In the genomic region with DNA sequence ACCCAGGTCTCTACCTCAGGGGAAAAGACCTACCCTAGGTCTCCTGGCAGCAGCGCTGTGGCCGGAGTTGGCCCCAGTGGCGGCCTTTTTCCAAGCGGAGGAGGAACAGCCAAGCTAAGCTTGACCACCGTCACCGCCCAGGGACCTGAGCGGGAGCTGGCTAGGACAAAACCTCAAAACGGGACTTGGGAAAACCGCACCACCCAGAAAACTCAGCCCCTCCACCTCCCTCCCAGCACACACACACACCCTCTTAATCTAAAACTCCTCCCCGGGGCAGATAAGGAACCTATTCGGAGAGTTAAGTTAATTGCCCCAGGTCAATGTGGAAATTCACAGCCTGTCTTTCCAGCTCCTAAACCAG, we compare ENCODE assay signal across 1 cellular context.
A peak's percentile ranks its signal among the peaks of the same experiment; 100 is the strongest.
TF ChIP-seq lines count a peak whose summit lies in the region.

No MANE protein-coding gene starts in this region.

TF ChIP-seq in HEK293, 187 proteins besides CTCF, POLR2A, EP300 and RAD21 (continued from another document and continues in another):
- TF ChIP-seq, protein P1, sequence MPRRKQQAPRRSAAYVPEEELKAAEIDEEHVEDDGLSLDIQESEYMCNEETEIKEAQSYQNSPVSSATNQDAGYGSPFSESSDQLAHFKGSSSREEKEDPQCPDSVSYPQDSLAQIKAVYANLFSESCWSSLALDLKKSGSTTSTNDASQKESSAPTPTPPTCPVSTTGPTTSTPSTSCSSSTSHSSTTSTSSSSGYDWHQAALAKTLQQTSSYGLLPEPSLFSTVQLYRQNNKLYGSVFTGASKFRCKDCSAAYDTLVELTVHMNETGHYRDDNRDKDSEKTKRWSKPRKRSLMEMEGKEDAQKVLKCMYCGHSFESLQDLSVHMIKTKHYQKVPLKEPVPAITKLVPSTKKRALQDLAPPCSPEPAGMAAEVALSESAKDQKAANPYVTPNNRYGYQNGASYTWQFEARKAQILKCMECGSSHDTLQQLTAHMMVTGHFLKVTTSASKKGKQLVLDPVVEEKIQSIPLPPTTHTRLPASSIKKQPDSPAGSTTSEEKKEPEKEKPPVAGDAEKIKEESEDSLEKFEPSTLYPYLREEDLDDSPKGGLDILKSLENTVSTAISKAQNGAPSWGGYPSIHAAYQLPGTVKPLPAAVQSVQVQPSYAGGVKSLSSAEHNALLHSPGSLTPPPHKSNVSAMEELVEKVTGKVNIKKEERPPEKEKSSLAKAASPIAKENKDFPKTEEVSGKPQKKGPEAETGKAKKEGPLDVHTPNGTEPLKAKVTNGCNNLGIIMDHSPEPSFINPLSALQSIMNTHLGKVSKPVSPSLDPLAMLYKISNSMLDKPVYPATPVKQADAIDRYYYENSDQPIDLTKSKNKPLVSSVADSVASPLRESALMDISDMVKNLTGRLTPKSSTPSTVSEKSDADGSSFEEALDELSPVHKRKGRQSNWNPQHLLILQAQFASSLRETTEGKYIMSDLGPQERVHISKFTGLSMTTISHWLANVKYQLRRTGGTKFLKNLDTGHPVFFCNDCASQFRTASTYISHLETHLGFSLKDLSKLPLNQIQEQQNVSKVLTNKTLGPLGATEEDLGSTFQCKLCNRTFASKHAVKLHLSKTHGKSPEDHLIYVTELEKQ (tag by site-specific recombination; IDR thresholded peaks at IDR 0.05; ENCODE audit: borderline replicate concordance): no peak
- TF ChIP-seq ZNF133 (tag by site-specific recombination; IDR thresholded peaks at IDR 0.05) (no peak), ZNF600 (tag by site-specific recombination; IDR thresholded peaks at IDR 0.05) (peak; percentile 31; the same call in 1 of the 2 replicates), IKZF3 (tag by site-specific recombination; IDR thresholded peaks at IDR 0.05) (no peak), ZNF157 (tag by site-specific recombination; IDR thresholded peaks at IDR 0.05) (no peak), ZNF433 (tag by site-specific recombination; IDR thresholded peaks at IDR 0.05; ENCODE audit: low read depth) (no peak), SALL2 (tag by site-specific recombination; IDR thresholded peaks at IDR 0.05; ENCODE audit: borderline replicate concordance) (no peak), SCRT1 (tag by site-specific recombination; IDR thresholded peaks at IDR 0.05; ENCODE audit: borderline replicate concordance) (no peak), ZNF549 (tag by site-specific recombination; IDR thresholded peaks at IDR 0.05) (no peak), ZNF2 (tag by site-specific recombination; IDR thresholded peaks at IDR 0.05) (no peak), ZNF623 (tag by site-specific recombination; IDR thresholded peaks at IDR 0.05) (no peak), KLF8 (tag by site-specific recombination; IDR thresholded peaks at IDR 0.05) (no peak), KLF10 (tag by site-specific recombination; IDR thresholded peaks at IDR 0.05) (no peak), ZNF626 (tag by site-specific recombination; IDR thresholded peaks at IDR 0.05) (no peak), ZNF10 (tag by site-specific recombination; IDR thresholded peaks at IDR 0.05) (no peak), ZNF530 (tag by site-specific recombination; IDR thresholded peaks at IDR 0.05; ENCODE audit: low read depth) (no peak), ZNF701 (tag by site-specific recombination; IDR thresholded peaks at IDR 0.05) (no peak), YY2 (tag by site-specific recombination; IDR thresholded peaks at IDR 0.05) (no peak), ZNF311 (tag by site-specific recombination; IDR thresholded peaks at IDR 0.05; ENCODE audit: borderline replicate concordance) (no peak), ZNF394 (tag by site-specific recombination; IDR thresholded peaks at IDR 0.05; ENCODE audit: borderline replicate concordance) (no peak), ZFP3 (tag by site-specific recombination; IDR thresholded peaks at IDR 0.05; ENCODE audit: low read depth) (no peak), ZBTB8A (tag by site-specific recombination; IDR thresholded peaks at IDR 0.05) (no peak), GLI2 (tag by site-specific recombination; IDR thresholded peaks at IDR 0.05; ENCODE audit: borderline replicate concordance, low read depth) (no peak), ZNF768 (tag by site-specific recombination; IDR thresholded peaks at IDR 0.05) (no peak), PRDM1 (tag by site-specific recombination; IDR thresholded peaks at IDR 0.05) (no peak), ZNF146 (tag by site-specific recombination; IDR thresholded peaks at IDR 0.05) (no peak), ZNF747 (tag by site-specific recombination; IDR thresholded peaks at IDR 0.05) (no peak), ZNF202 (tag by site-specific recombination; IDR thresholded peaks at IDR 0.05; ENCODE audit: borderline replicate concordance) (no peak), ZNF558 (tag by site-specific recombination; IDR thresholded peaks at IDR 0.05) (no peak), ZIC2 (tag by site-specific recombination; IDR thresholded peaks at IDR 0.05) (no peak), ZEB2 (tag by site-specific recombination; IDR thresholded peaks at IDR 0.05) (no peak), ZNF560 (tag by site-specific recombination; IDR thresholded peaks at IDR 0.05; ENCODE audit: borderline replicate concordance) (no peak), ZNF23 (tag by site-specific recombination; IDR thresholded peaks at IDR 0.05; ENCODE audit: borderline replicate concordance) (no peak)
- TF ChIP-seq, protein P2, sequence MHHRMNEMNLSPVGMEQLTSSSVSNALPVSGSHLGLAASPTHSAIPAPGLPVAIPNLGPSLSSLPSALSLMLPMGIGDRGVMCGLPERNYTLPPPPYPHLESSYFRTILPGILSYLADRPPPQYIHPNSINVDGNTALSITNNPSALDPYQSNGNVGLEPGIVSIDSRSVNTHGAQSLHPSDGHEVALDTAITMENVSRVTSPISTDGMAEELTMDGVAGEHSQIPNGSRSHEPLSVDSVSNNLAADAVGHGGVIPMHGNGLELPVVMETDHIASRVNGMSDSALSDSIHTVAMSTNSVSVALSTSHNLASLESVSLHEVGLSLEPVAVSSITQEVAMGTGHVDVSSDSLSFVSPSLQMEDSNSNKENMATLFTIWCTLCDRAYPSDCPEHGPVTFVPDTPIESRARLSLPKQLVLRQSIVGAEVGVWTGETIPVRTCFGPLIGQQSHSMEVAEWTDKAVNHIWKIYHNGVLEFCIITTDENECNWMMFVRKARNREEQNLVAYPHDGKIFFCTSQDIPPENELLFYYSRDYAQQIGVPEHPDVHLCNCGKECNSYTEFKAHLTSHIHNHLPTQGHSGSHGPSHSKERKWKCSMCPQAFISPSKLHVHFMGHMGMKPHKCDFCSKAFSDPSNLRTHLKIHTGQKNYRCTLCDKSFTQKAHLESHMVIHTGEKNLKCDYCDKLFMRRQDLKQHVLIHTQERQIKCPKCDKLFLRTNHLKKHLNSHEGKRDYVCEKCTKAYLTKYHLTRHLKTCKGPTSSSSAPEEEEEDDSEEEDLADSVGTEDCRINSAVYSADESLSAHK (tag by site-specific recombination; IDR thresholded peaks at IDR 0.05): no peak
- TF ChIP-seq, protein P3, sequence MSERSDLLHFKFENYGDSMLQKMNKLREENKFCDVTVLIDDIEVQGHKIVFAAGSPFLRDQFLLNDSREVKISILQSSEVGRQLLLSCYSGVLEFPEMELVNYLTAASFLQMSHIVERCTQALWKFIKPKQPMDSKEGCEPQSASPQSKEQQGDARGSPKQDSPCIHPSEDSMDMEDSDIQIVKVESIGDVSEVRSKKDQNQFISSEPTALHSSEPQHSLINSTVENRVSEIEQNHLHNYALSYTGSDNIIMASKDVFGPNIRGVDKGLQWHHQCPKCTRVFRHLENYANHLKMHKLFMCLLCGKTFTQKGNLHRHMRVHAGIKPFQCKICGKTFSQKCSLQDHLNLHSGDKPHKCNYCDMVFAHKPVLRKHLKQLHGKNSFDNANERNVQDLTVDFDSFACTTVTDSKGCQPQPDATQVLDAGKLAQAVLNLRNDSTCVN (tag by site-specific recombination; optimal IDR thresholded peaks at IDR 0.05): no peak
- TF ChIP-seq, protein P4, sequence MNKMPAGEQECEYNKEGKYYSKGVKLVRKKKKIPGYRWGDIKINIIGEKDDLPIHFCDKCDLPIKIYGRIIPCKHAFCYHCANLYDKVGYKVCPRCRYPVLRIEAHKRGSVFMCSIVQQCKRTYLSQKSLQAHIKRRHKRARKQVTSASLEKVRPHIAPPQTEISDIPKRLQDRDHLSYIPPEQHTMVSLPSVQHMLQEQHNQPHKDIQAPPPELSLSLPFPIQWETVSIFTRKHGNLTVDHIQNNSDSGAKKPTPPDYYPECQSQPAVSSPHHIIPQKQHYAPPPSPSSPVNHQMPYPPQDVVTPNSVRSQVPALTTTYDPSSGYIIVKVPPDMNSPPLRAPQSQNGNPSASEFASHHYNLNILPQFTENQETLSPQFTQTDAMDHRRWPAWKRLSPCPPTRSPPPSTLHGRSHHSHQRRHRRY (tag by site-specific recombination; IDR thresholded peaks at IDR 0.05): no peak
- TF ChIP-seq, protein P5, sequence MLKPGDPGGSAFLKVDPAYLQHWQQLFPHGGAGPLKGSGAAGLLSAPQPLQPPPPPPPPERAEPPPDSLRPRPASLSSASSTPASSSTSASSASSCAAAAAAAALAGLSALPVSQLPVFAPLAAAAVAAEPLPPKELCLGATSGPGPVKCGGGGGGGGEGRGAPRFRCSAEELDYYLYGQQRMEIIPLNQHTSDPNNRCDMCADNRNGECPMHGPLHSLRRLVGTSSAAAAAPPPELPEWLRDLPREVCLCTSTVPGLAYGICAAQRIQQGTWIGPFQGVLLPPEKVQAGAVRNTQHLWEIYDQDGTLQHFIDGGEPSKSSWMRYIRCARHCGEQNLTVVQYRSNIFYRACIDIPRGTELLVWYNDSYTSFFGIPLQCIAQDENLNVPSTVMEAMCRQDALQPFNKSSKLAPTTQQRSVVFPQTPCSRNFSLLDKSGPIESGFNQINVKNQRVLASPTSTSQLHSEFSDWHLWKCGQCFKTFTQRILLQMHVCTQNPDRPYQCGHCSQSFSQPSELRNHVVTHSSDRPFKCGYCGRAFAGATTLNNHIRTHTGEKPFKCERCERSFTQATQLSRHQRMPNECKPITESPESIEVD (tag by site-specific recombination; IDR thresholded peaks at IDR 0.05): peak; percentile 29; the same call in 1 of the 2 replicates
- TF ChIP-seq, protein P6, sequence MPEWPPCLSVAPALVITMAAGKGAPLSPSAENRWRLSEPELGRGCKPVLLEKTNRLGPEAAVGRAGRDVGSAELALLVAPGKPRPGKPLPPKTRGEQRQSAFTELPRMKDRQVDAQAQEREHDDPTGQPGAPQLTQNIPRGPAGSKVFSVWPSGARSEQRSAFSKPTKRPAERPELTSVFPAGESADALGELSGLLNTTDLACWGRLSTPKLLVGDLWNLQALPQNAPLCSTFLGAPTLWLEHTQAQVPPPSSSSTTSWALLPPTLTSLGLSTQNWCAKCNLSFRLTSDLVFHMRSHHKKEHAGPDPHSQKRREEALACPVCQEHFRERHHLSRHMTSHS (tag by site-specific recombination; IDR thresholded peaks at IDR 0.05): no peak
- TF ChIP-seq, protein P7, sequence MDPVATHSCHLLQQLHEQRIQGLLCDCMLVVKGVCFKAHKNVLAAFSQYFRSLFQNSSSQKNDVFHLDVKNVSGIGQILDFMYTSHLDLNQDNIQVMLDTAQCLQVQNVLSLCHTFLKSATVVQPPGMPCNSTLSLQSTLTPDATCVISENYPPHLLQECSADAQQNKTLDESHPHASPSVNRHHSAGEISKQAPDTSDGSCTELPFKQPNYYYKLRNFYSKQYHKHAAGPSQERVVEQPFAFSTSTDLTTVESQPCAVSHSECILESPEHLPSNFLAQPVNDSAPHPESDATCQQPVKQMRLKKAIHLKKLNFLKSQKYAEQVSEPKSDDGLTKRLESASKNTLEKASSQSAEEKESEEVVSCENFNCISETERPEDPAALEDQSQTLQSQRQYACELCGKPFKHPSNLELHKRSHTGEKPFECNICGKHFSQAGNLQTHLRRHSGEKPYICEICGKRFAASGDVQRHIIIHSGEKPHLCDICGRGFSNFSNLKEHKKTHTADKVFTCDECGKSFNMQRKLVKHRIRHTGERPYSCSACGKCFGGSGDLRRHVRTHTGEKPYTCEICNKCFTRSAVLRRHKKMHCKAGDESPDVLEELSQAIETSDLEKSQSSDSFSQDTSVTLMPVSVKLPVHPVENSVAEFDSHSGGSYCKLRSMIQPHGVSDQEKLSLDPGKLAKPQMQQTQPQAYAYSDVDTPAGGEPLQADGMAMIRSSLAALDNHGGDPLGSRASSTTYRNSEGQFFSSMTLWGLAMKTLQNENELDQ (tag by site-specific recombination; IDR thresholded peaks at IDR 0.05; ENCODE audit: low read depth): no peak
- TF ChIP-seq, protein P8, sequence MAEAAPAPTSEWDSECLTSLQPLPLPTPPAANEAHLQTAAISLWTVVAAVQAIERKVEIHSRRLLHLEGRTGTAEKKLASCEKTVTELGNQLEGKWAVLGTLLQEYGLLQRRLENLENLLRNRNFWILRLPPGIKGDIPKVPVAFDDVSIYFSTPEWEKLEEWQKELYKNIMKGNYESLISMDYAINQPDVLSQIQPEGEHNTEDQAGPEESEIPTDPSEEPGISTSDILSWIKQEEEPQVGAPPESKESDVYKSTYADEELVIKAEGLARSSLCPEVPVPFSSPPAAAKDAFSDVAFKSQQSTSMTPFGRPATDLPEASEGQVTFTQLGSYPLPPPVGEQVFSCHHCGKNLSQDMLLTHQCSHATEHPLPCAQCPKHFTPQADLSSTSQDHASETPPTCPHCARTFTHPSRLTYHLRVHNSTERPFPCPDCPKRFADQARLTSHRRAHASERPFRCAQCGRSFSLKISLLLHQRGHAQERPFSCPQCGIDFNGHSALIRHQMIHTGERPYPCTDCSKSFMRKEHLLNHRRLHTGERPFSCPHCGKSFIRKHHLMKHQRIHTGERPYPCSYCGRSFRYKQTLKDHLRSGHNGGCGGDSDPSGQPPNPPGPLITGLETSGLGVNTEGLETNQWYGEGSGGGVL (tag by site-specific recombination; IDR thresholded peaks at IDR 0.05): peak; percentile 93
- TF ChIP-seq, protein P9, sequence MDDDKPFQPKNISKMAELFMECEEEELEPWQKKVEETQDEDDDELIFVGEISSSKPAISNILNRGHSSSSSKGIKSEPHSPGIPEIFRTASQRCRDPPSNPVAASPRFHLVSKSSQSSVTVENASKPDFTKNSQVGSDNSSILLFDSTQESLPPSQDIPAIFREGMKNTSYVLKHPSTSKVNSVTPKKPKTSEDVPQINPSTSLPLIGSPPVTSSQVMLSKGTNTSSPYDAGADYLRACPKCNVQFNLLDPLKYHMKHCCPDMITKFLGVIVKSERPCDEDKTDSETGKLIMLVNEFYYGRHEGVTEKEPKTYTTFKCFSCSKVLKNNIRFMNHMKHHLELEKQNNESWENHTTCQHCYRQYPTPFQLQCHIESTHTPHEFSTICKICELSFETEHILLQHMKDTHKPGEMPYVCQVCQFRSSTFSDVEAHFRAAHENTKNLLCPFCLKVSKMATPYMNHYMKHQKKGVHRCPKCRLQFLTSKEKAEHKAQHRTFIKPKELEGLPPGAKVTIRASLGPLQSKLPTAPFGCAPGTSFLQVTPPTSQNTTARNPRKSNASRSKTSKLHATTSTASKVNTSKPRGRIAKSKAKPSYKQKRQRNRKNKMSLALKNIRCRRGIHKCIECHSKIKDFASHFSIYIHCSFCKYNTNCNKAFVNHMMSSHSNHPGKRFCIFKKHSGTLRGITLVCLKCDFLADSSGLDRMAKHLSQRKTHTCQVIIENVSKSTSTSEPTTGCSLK (tag by site-specific recombination; IDR thresholded peaks at IDR 0.05): no peak
- TF ChIP-seq, protein P10, sequence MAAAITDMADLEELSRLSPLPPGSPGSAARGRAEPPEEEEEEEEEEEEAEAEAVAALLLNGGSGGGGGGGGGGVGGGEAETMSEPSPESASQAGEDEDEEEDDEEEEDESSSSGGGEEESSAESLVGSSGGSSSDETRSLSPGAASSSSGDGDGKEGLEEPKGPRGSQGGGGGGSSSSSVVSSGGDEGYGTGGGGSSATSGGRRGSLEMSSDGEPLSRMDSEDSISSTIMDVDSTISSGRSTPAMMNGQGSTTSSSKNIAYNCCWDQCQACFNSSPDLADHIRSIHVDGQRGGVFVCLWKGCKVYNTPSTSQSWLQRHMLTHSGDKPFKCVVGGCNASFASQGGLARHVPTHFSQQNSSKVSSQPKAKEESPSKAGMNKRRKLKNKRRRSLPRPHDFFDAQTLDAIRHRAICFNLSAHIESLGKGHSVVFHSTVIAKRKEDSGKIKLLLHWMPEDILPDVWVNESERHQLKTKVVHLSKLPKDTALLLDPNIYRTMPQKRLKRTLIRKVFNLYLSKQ (tag by site-specific recombination; IDR thresholded peaks at IDR 0.05; ENCODE audit: borderline replicate concordance): no peak
